ENCODE assay signal across 8 cellular contexts in the genomic region with DNA sequence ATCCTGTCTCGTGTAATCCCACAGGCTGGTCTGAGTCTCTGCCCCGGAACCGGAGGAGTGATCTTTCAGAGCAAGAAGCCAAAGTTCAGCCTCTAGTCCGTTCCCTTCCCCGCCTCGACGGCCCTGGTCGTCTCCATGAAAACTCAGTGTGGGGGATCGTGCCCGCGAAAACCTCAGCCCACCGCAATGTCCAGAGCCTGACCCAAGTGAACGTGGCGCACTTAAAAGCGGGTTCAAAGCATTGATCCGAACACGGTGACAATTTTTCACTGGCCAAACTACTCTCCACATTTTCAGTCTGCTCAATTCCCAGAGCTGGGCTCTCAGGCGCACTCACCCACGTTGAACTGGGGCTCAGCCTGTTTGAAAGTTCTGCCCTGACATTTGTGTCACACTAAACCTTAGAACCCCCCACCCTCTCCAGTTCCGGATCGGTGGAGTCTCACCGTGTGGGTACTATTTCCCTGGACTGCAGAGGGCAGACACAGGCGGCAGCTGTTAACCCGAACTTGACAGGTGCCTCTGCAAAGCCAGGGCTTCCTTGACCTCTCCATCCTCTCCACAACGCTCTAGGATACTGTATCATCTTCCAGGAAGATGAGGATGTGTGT. TPM values are rescaled to one million over a fixed set of nuclear protein-coding genes. Genes with fewer than 3 reads are reported as not detected.
A peak's percentile ranks its signal among the peaks of the same experiment; 100 is the strongest.
DNase-seq lines count a peak whose midpoint lies in the region; ATAC-seq, FAIRE-seq and TF ChIP-seq lines count a peak whose summit lies in the region.

No MANE protein-coding gene starts in this region.

- peak overlapping the region; percentile 72 to 89 (median 83) for H3K4me3 ChIP-seq in keratinocyte (ENCODE audit: control insufficient read depth in 2 of 3, extremely low read depth in 1 of 3, insufficient read depth in 2 of 3, low read depth in 1 of 3, low read length in 3 of 3)

- ATAC-seq in stimulated activated memory B cell treated with anti-CD40 and anti-IgM and Interleukin-4, amounts not matched to agents 10 μg/mL and 1 μg/mL and 100 μg/mL, for 72 hours = peak; percentile 34
- ATAC-seq in GM21529 (IDR thresholded peaks at IDR 0.05; ENCODE audit: unreplicated experiment) (no peak), HG02588 (IDR thresholded peaks at IDR 0.05; ENCODE audit: unreplicated experiment) (no peak)

- H4K20me1 ChIP-seq in keratinocyte (ENCODE audit: control insufficient read depth, extremely low read depth, insufficient read depth, low read length) = no peaks in the 10 kb centered on the region

- DNase-seq in G401 (ENCODE audit: low spot score) (peak; percentile 38), NCI-H1105 (lab: John Stamatoyannopoulos, UW) (peak; percentile 22), astrocyte of the hippocampus (ENCODE audit: low read depth, low spot score) (peak; percentile 53), keratinocyte (ENCODE audit: low read depth, low spot score) (no peak), GOT3 (lab: John Stamatoyannopoulos, UW) (no peak)

- H3K27me3 ChIP-seq in keratinocyte (ENCODE audit: control insufficient read depth, extremely low read depth, insufficient read depth, low read length) = peaks cover 3% of the 10 kb centered on the region

- dilution Hi-C loops in keratinocyte (cut with MboI; ENCODE audit: extremely low pct_ligation_motif_present, low sequenced_read_pairs) = no loop called here

- FAIRE-seq in keratinocyte (lab: Jason Lieb, UNC) = peak; percentile 46

- H3K36me3 ChIP-seq in keratinocyte (ENCODE audit: control insufficient read depth in 2 of 2, extremely low read depth in 1 of 2, insufficient read depth in 2 of 2, low read length in 2 of 2) = no peaks in the 10 kb centered on the region

- TF ChIP-seq CTCF in keratinocyte (optimal IDR thresholded peaks at IDR 0.05 in 1 of 3, IDR thresholded peaks at IDR 0.05 in 1 of 3, conservative IDR thresholded peaks at IDR 0.05 in 1 of 3; ENCODE audit: extremely low read depth in 1 of 3, insufficient read depth in 2 of 3, low read length in 3 of 3) = peak in 1 of 3 experiments; percentile 46

- H2AFZ ChIP-seq in keratinocyte (ENCODE audit: control insufficient read depth, low read length) = peak overlapping the region; percentile 91

- no peaks in the 10 kb centered on the region for H3K9me1 ChIP-seq in keratinocyte (ENCODE audit: control insufficient read depth, extremely low read depth, insufficient read depth, low read length)

- peak overlapping the region; percentile 85 for H3K4me2 ChIP-seq in keratinocyte (ENCODE audit: control insufficient read depth, extremely low read depth, insufficient read depth, low read depth, low read length)

- peak overlapping the region; percentile 81 for H3K4me3 Mint-ChIP-seq in stimulated activated memory B cell treated with anti-CD40 and anti-IgM and Interleukin-4, amounts not matched to agents 10 μg/mL and 1 μg/mL and 100 μg/mL, for 72 hours

- peaks cover 14% of the 10 kb centered on the region for H3K79me2 ChIP-seq in keratinocyte (ENCODE audit: control insufficient read depth, insufficient read depth, low read length)

- no peaks in the 10 kb centered on the region for H3K9me3 Mint-ChIP-seq in stimulated activated memory B cell treated with anti-CD40 and anti-IgM and Interleukin-4, amounts not matched to agents 10 μg/mL and 1 μg/mL and 100 μg/mL, for 72 hours

- H3K9ac ChIP-seq in keratinocyte (ENCODE audit: control insufficient read depth, extremely low read depth, insufficient read depth, low read length) = peak overlapping the region; percentile 70

- peaks cover 33% of the 10 kb centered on the region for H3K4me1 ChIP-seq in keratinocyte (ENCODE audit: control insufficient read depth, extremely low read depth, insufficient read depth, low read length)

- H3K9me3 ChIP-seq in keratinocyte (ENCODE audit: control insufficient read depth, low read depth, low read length) = no peaks in the 10 kb centered on the region

- peaks cover 16% of the 10 kb centered on the region for H3K4me1 Mint-ChIP-seq in stimulated activated memory B cell treated with anti-CD40 and anti-IgM and Interleukin-4, amounts not matched to agents 10 μg/mL and 1 μg/mL and 100 μg/mL, for 72 hours

- in situ Hi-C loops in G401 (cut with HindIII; ENCODE audit: low sequenced_read_pairs) = no loop called here

- H3K36me3 Mint-ChIP-seq in stimulated activated memory B cell treated with anti-CD40 and anti-IgM and Interleukin-4, amounts not matched to agents 10 μg/mL and 1 μg/mL and 100 μg/mL, for 72 hours = no peaks in the 10 kb centered on the region

- H3K27ac ChIP-seq in keratinocyte (ENCODE audit: control insufficient read depth, insufficient read depth, low read length) = no peak overlapping the region

- H3K27me3 Mint-ChIP-seq in stimulated activated memory B cell treated with anti-CD40 and anti-IgM and Interleukin-4, amounts not matched to agents 10 μg/mL and 1 μg/mL and 100 μg/mL, for 72 hours = peaks cover 58% of the 10 kb centered on the region

- H3K27ac Mint-ChIP-seq in stimulated activated memory B cell treated with anti-CD40 and anti-IgM and Interleukin-4, amounts not matched to agents 10 μg/mL and 1 μg/mL and 100 μg/mL, for 72 hours = no peak overlapping the region

RNA-seq across cellular contexts. Expression of a gene that starts 0.9 kb away (rescaled TPM):
- 7.4 and 17.9 TPM in 2 replicates for total RNA-seq in G401 (2014; rRNA removed; shearing (Covaris generic))
- polyA plus RNA-seq in keratinocyte = 2.0 to 7.6 TPM (median 3.5 TPM) in 3 replicates
- 1.4 TPM for polyA plus RNA-seq in keratinocyte (2011; ENCODE audit: low read depth)
- polyA plus RNA-seq in keratinocyte (2011; cell fraction: cytosol; rRNA removed) = 1.8 and 2.7 TPM in 2 replicates
- 5.7 and 6.5 TPM in 2 replicates for polyA plus RNA-seq in keratinocyte (2011; cell fraction: nucleus; rRNA removed)
- 1.9 and 7.3 TPM in 2 replicates for polyA plus RNA-seq in keratinocyte (2012; ENCODE audit: low replicate concordance)
- 9.0 to 11.5 TPM (median 9.3 TPM) in 3 replicates for polyA minus RNA-seq in keratinocyte
- polyA minus RNA-seq in keratinocyte (2011; cell fraction: cytosol; rRNA and poly(A)+ RNA removed) = 7.3 TPM
- 9.5 and 16.5 TPM in 2 replicates for polyA minus RNA-seq in keratinocyte (2011; cell fraction: nucleus; rRNA and poly(A)+ RNA removed)

Comparison
In these comparisons a context has a peak if more than half of its experiments do, and no peak if none do; other contexts are left out.
1. DNase-seq: peak in G401 (single experiment), NCI-H1105 (single experiment) and astrocyte of the hippocampus (single experiment); none in keratinocyte (single experiment) and GOT3 (single experiment).